In the genomic region with DNA sequence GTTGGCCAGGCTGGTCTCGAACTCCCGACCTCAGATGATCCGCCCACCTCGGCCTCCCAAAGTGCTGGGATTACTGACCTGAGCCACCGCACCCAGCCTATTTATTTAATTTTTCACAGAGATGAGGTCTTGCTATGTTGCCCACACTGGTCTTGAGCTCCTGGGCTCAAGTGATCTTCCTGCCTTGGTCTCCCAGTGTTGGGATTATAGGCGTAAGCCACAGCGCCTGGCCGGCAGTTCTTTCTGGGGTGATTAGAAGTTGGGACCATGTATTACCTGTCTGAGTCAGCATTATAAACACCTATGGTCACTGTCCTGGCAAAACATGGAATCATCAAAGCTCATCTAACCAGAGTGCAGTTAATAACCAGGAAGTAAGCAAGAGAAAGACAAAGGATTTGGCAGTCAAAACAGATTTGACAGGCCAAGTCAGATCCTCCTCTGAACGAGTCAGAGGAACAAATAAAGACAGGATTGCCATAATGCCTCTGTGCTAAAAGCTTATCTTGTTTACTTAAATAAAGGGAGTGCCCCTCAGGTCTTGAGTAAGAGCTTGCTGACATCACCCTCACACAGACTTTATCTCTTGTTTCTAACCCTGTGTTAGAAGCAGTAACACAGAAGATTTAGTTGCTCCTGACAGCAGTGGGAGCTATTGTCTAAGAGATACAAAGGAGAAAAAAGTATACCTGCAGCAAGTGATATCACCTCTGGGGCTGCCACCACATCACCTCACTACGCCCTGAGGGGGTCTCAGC, we compare ENCODE assay signal across 1 cellular context.
TF ChIP-seq lines count a peak whose summit lies in the region.

No MANE protein-coding gene starts in this region.

TF ChIP-seq in endothelial cell of umbilical vein, 7 proteins besides CTCF, POLR2A, EP300 and RAD21 (continued from another document):
- TF ChIP-seq POLR2AphosphoS5 (IDR thresholded peaks at IDR 0.05; ENCODE audit: insufficient read depth, low read depth, low read length) (peak; percentile 59), FOS (IDR thresholded peaks at IDR 0.05; ENCODE audit: borderline replicate concordance, insufficient read depth, low read length) (peak; percentile 74)
